15 cellular contexts compared by ENCODE assay signal in the genomic region with DNA sequence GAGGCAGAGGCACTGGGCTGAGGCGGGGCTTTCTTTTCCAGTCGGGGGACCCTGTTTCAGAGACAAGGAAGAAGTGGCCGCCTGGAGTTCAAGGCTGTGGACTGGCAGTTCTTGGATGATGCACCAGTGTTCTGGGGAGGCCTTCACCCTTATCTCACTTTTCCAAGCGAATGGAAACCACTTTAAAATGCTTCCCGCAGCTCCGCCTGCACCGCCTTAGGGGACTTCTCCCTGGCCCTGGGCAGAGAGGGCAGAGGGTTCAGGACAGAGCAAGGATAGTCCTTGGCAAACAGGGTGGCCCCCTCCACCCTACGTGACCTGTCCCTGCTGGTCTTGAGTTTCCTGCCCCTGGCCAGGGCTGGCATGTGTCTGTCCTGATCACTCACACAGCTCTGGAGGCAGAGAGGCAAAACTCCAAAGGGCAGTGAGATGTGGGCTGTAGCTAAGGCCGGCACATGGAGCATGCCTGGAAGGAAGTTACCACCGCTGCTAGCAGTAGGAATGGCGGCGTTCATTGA. TPM values are rescaled to one million over a fixed set of nuclear protein-coding genes. Genes with fewer than 3 reads are reported as not detected.
"Had no signal": no experiment of that assay in that cellular context is flagged by ENCODE, and none has a peak within 500 bp of the region (broad histone marks: within the 10 kb centered on the region; RNA-seq: fewer than 3 reads in every experiment).

No MANE protein-coding gene starts in this region.

- H3K27ac ChIP-seq: colonic mucosa, hepatocyte, stomach, tibial artery, vagina had no signal

- H3K9me3 ChIP-seq: colonic mucosa, stomach, tibial artery, vagina had no signal

- DNase-seq: activated CD4-positive, alpha-beta T cell treated with anti-CD3 and anti-CD28 coated beads for 48 hours; activated CD8-positive, alpha-beta memory T cell treated with anti-CD3 and anti-CD28 coated beads, Interleukin-2, amount 50 U/mL, for 48 hours; activated CD8-positive, alpha-beta T cell treated with anti-CD3 and anti-CD28 coated beads, Interleukin-2, amount 10 ng/mL, durations not matched to agents 7 days and 5 days; activated naive CD4-positive, alpha-beta T cell; caudate nucleus; colonic mucosa; naive thymus-derived CD8-positive, alpha-beta T cell; stimulated activated CD4-positive, alpha-beta T cell treated with anti-CD3 and anti-CD28 coated beads, Interleukin-4, amount 100 ng/mL, for 4 hours; stomach; tibial artery had no signal

- H3K4me3 ChIP-seq: colonic mucosa, hepatocyte, lung, stomach, tibial artery, vagina had no signal

- H3K36me3 ChIP-seq: colonic mucosa, stomach, tibial artery, vagina had no signal

- H3K27me3 ChIP-seq: colonic mucosa, hepatocyte, tibial artery, vagina had no signal

- ATAC-seq: activated CD8-positive, alpha-beta T cell treated with anti-CD3 and anti-CD28 coated beads, Interleukin-2, amount 10 ng/mL, durations not matched to agents 7 days and 5 days; naive thymus-derived CD8-positive, alpha-beta T cell; WTC11 had no signal

RNA-seq across cellular contexts. Expression of a gene that starts 20.6 kb away (rescaled TPM):
- total RNA-seq: kidney epithelial cell had no signal
